In genomic region chr5:124745367-124746251, GRCh38 we compare ENCODE assay signal across 8 cellular contexts.
A peak's percentile ranks its signal among the peaks of the same experiment; 100 is the strongest.
DNase-seq lines count a peak whose midpoint lies in the region; ATAC-seq lines count a peak whose summit lies in the region.

No MANE protein-coding gene starts in this region.

- H3K36me3 Mint-ChIP-seq in T-helper 2 cell treated with Interferon-gamma antibody and Interleukin-4, amounts not matched to agents 5 μg/mL and 100 μg/mL, for 36 hours (ENCODE audit: low read depth), result no peaks in the 10 kb centered on the region

- DNase-seq in NCI-H1105 treated with DMSO at 0.1 percent for 48 hours (lab: John Stamatoyannopoulos, UW) (peak; percentile 12), NCI-H1105 (lab: John Stamatoyannopoulos, UW) (no peak), SW480 (ENCODE audit: low spot score) (peak; percentile 53), iPS DF 6.9 (ENCODE audit: low read depth, low spot score) (no peak), head of caudate nucleus (no peak)
- DNase-seq in T-helper 2 cell treated with Interferon-gamma antibody and Interleukin-4, amounts not matched to agents 5 μg/mL and 100 μg/mL, for 36 hours (ENCODE audit: low spot score), result no peak

- H3K36me3 ChIP-seq in iPS DF 6.9 (ENCODE audit: control insufficient read depth, insufficient read depth, low read length) (no peaks in the 10 kb centered on the region), subcutaneous abdominal adipose tissue (ENCODE audit: control insufficient read depth in 5 of 5, insufficient read depth in 5 of 5, low read length in 5 of 5) (no peaks in the 10 kb centered on the region)

- no peaks in the 10 kb centered on the region for H3K9me3 Mint-ChIP-seq in T-helper 2 cell treated with Interferon-gamma antibody and Interleukin-4, amounts not matched to agents 5 μg/mL and 100 μg/mL, for 36 hours

- peaks cover 3% of the 10 kb centered on the region for H3K4me1 Mint-ChIP-seq in T-helper 2 cell treated with Interferon-gamma antibody and Interleukin-4, amounts not matched to agents 5 μg/mL and 100 μg/mL, for 36 hours (ENCODE audit: low read depth)

- H3K9me3 ChIP-seq in iPS DF 6.9 (ENCODE audit: control insufficient read depth, insufficient read depth, low read length), result no peaks in the 10 kb centered on the region
- no peaks in the 10 kb centered on the region for H3K9me3 ChIP-seq in subcutaneous abdominal adipose tissue (ENCODE audit: control insufficient read depth in 5 of 5, low read length in 5 of 5)

- no CpG with 5 or more reads among the region's 5 CpGs for WGBS in iPS DF 6.9 (ENCODE audit: insufficient coverage, insufficient read length)

- no peak overlapping the region for H3K27ac Mint-ChIP-seq in T-helper 2 cell treated with Interferon-gamma antibody and Interleukin-4, amounts not matched to agents 5 μg/mL and 100 μg/mL, for 36 hours

- no peak for ATAC-seq in HG02763 (IDR thresholded peaks at IDR 0.05; ENCODE audit: unreplicated experiment)

- H3K27ac ChIP-seq in iPS DF 6.9 (ENCODE audit: low read length) (no peak overlapping the region), subcutaneous abdominal adipose tissue (ENCODE audit: low read depth, low read length) (peak overlapping the region; percentile 95)

- H3K27me3 Mint-ChIP-seq in T-helper 2 cell treated with Interferon-gamma antibody and Interleukin-4, amounts not matched to agents 5 μg/mL and 100 μg/mL, for 36 hours (ENCODE audit: low read depth), result peaks cover 52% of the 10 kb centered on the region

- H3K4me3 ChIP-seq in iPS DF 6.9 (ENCODE audit: low read length) (peak overlapping the region; percentile 56; the same call in 1 of the 2 replicates), subcutaneous abdominal adipose tissue (ENCODE audit: low read depth in 1 of 5, low read length in 5 of 5) (peak overlapping the region; percentile 68 to 86 (median 79))

- H3K27me3 ChIP-seq in iPS DF 6.9 (ENCODE audit: control insufficient read depth, insufficient read depth, low read length) (no peaks in the 10 kb centered on the region), subcutaneous abdominal adipose tissue (ENCODE audit: control insufficient read depth in 5 of 5, insufficient read depth in 4 of 5, low read length in 5 of 5) (peaks cover 0 to 2% (median 0%) of the 10 kb centered on the region in 5 donors)

- peak overlapping the region; percentile 80 to 92 (median 83) for H3K9ac ChIP-seq in subcutaneous abdominal adipose tissue (ENCODE audit: low read length in 5 of 5)

- intact Hi-C loops in head of caudate nucleus (cut with DNase I), result loop anchor here (5.0 to 10.0 kb wide), 3 partner anchors 159 to 667 kb away; no protein-coding TSS in a partner anchor

- no peaks in the 10 kb centered on the region; the same call in none of the 2 replicates for H3K4me1 ChIP-seq in iPS DF 6.9 (ENCODE audit: control insufficient read depth, insufficient read depth, low read length)
- H3K4me1 ChIP-seq in subcutaneous abdominal adipose tissue (ENCODE audit: control insufficient read depth in 5 of 5, insufficient read depth in 5 of 5, low read length in 5 of 5), result peaks cover 2 to 72% (median 61%) of the 10 kb centered on the region in 5 donors

- H3K4me3 Mint-ChIP-seq in T-helper 2 cell treated with Interferon-gamma antibody and Interleukin-4, amounts not matched to agents 5 μg/mL and 100 μg/mL, for 36 hours, result no peak overlapping the region

Comparison
In these comparisons a context has a peak if more than half of its experiments do, and no peak if none do; other contexts are left out.
1. DNase-seq: peak in NCI-H1105 treated with DMSO at 0.1 percent for 48 hours (single experiment) and SW480 (single experiment); none in NCI-H1105 (single experiment), iPS DF 6.9 (single experiment), head of caudate nucleus (0 of 42) and T-helper 2 cell treated with Interferon-gamma antibody and Interleukin-4, amounts not matched to agents 5 μg/mL and 100 μg/mL, for 36 hours (single experiment).